ENCODE assay signal across 1 cellular context in genomic region chr11:69443138-69443967, GRCh38.
A peak's percentile ranks its signal among the peaks of the same experiment; 100 is the strongest.
TF ChIP-seq lines count a peak whose summit lies in the region.

No MANE protein-coding gene starts in this region.

TF ChIP-seq in K562, 482 proteins besides CTCF, POLR2A, EP300 and RAD21 (continues in another document):
- TF ChIP-seq, protein P1, sequence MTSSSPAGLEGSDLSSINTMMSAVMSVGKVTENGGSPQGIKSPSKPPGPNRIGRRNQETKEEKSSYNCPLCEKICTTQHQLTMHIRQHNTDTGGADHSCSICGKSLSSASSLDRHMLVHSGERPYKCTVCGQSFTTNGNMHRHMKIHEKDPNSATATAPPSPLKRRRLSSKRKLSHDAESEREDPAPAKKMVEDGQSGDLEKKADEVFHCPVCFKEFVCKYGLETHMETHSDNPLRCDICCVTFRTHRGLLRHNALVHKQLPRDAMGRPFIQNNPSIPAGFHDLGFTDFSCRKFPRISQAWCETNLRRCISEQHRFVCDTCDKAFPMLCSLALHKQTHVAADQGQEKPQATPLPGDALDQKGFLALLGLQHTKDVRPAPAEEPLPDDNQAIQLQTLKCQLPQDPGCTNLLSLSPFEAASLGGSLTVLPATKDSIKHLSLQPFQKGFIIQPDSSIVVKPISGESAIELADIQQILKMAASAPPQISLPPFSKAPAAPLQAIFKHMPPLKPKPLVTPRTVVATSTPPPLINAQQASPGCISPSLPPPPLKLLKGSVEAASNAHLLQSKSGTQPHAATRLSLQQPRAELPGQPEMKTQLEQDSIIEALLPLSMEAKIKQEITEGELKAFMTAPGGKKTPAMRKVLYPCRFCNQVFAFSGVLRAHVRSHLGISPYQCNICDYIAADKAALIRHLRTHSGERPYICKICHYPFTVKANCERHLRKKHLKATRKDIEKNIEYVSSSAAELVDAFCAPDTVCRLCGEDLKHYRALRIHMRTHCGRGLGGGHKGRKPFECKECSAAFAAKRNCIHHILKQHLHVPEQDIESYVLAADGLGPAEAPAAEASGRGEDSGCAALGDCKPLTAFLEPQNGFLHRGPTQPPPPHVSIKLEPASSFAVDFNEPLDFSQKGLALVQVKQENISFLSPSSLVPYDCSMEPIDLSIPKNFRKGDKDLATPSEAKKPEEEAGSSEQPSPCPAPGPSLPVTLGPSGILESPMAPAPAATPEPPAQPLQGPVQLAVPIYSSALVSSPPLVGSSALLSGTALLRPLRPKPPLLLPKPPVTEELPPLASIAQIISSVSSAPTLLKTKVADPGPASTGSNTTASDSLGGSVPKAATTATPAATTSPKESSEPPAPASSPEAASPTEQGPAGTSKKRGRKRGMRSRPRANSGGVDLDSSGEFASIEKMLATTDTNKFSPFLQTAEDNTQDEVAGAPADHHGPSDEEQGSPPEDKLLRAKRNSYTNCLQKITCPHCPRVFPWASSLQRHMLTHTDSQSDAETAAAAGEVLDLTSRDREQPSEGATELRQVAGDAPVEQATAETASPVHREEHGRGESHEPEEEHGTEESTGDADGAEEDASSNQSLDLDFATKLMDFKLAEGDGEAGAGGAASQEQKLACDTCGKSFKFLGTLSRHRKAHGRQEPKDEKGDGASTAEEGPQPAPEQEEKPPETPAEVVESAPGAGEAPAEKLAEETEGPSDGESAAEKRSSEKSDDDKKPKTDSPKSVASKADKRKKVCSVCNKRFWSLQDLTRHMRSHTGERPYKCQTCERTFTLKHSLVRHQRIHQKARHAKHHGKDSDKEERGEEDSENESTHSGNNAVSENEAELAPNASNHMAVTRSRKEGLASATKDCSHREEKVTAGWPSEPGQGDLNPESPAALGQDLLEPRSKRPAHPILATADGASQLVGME (CRISPR knock-in tag; IDR thresholded peaks at IDR 0.05): 0 out of 2 replicates have a peak, but pooled peaks have one; percentile 13
- TF ChIP-seq PCBP1 (IDR thresholded peaks at IDR 0.05; ENCODE audit: low read depth, low read length, poor library complexity, severe bottlenecking) (no peak), ERF (CRISPR knock-in tag; IDR thresholded peaks at IDR 0.05) (no peak), ZC3H4 (CRISPR knock-in tag; IDR thresholded peaks at IDR 0.05; ENCODE audit: borderline replicate concordance) (no peak), NFE2 (IDR thresholded peaks at IDR 0.05; ENCODE audit: low read depth) (no peak), L3MBTL2 (IDR thresholded peaks at IDR 0.05) (peak; percentile 96), CAMTA2 (CRISPR knock-in tag; conservative IDR thresholded peaks at IDR 0.05) (no peak), THAP7 (CRISPR knock-in tag; IDR thresholded peaks at IDR 0.05) (no peak), CBFB (CRISPR knock-in tag; IDR thresholded peaks at IDR 0.05) (no peak), THRB (CRISPR knock-in tag; conservative IDR thresholded peaks at IDR 0.05) (no peak), ZNF224 (CRISPR knock-in tag; IDR thresholded peaks at IDR 0.05) (no peak), CBX2 (IDR thresholded peaks at IDR 0.05; ENCODE audit: insufficient read depth, low read length, poor library complexity, severe bottlenecking) (no peak), FOXO4 (CRISPR knock-in tag; IDR thresholded peaks at IDR 0.05) (no peak), ZBTB49 (CRISPR knock-in tag; IDR thresholded peaks at IDR 0.05; ENCODE audit: borderline replicate concordance) (no peak), NUFIP1 (IDR thresholded peaks at IDR 0.05; ENCODE audit: partially characterized antibody) (no peak), STAT6 (CRISPR knock-in tag; IDR thresholded peaks at IDR 0.05) (no peak), ZNF717 (CRISPR knock-in tag; IDR thresholded peaks at IDR 0.05) (no peak), NCOA4 (IDR thresholded peaks at IDR 0.05; ENCODE audit: partially characterized antibody) (no peak), ZNF253 (CRISPR knock-in tag; conservative IDR thresholded peaks at IDR 0.05) (no peak), GATA2 (CRISPR knock-in tag; IDR thresholded peaks at IDR 0.05) (no peak), MTA1 (IDR thresholded peaks at IDR 0.05; ENCODE audit: borderline replicate concordance) (no peak), ZNF764 (CRISPR knock-in tag; IDR thresholded peaks at IDR 0.05; ENCODE audit: low read depth) (no peak), ZBTB34 (CRISPR knock-in tag; IDR thresholded peaks at IDR 0.05) (no peak), LEF1 (IDR thresholded peaks at IDR 0.05) (no peak), KLF13 (tag; IDR thresholded peaks at IDR 0.05; ENCODE audit: borderline replicate concordance, low read depth) (no peak), ZNF696 (CRISPR knock-in tag; conservative IDR thresholded peaks at IDR 0.05) (no peak), TCFL5 (CRISPR knock-in tag; conservative IDR thresholded peaks at IDR 0.05) (no peak), ZKSCAN8 (CRISPR knock-in tag; IDR thresholded peaks at IDR 0.05) (peak; percentile 76; the same call in 1 of the 2 replicates), CXXC5 (CRISPR knock-in tag; IDR thresholded peaks at IDR 0.05) (peak; percentile 75), TCF7 (IDR thresholded peaks at IDR 0.05; ENCODE audit: borderline replicate concordance) (no peak)
- TF ChIP-seq, protein P2, sequence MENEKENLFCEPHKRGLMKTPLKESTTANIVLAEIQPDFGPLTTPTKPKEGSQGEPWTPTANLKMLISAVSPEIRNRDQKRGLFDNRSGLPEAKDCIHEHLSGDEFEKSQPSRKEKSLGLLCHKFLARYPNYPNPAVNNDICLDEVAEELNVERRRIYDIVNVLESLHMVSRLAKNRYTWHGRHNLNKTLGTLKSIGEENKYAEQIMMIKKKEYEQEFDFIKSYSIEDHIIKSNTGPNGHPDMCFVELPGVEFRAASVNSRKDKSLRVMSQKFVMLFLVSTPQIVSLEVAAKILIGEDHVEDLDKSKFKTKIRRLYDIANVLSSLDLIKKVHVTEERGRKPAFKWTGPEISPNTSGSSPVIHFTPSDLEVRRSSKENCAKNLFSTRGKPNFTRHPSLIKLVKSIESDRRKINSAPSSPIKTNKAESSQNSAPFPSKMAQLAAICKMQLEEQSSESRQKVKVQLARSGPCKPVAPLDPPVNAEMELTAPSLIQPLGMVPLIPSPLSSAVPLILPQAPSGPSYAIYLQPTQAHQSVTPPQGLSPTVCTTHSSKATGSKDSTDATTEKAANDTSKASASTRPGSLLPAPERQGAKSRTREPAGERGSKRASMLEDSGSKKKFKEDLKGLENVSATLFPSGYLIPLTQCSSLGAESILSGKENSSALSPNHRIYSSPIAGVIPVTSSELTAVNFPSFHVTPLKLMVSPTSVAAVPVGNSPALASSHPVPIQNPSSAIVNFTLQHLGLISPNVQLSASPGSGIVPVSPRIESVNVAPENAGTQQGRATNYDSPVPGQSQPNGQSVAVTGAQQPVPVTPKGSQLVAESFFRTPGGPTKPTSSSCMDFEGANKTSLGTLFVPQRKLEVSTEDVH (IDR thresholded peaks at IDR 0.05; ENCODE audit: low read depth, partially characterized antibody): no peak
- TF ChIP-seq, protein P3, sequence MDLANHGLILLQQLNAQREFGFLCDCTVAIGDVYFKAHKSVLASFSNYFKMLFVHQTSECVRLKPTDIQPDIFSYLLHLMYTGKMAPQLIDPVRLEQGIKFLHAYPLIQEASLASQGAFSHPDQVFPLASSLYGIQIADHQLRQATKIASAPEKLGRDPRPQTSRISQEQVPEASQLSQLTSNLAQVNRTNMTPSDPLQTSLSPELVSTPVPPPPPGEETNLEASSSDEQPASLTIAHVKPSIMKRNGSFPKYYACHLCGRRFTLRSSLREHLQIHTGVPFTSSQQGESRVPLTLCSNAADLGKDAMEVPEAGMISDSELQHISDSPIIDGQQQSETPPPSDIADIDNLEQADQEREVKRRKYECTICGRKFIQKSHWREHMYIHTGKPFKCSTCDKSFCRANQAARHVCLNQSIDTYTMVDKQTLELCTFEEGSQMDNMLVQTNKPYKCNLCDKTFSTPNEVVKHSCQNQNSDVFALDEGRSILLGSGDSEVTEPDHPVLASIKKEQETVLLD (IDR thresholded peaks at IDR 0.05): no peak
- TF ChIP-seq, protein P4, sequence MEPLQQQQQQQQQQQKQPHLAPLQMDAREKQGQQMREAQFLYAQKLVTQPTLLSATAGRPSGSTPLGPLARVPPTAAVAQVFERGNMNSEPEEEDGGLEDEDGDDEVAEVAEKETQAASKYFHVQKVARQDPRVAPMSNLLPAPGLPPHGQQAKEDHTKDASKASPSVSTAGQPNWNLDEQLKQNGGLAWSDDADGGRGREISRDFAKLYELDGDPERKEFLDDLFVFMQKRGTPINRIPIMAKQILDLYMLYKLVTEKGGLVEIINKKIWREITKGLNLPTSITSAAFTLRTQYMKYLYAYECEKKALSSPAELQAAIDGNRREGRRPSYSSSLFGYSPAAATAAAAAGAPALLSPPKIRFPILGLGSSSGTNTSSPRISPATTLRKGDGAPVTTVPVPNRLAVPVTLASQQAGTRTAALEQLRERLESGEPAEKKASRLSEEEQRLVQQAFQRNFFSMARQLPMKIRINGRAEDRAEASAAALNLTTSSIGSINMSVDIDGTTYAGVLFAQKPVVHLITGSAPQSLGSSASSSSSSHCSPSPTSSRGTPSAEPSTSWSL (CRISPR knock-in tag; IDR thresholded peaks at IDR 0.05; ENCODE audit: borderline replicate concordance): no peak
- TF ChIP-seq, protein P5, sequence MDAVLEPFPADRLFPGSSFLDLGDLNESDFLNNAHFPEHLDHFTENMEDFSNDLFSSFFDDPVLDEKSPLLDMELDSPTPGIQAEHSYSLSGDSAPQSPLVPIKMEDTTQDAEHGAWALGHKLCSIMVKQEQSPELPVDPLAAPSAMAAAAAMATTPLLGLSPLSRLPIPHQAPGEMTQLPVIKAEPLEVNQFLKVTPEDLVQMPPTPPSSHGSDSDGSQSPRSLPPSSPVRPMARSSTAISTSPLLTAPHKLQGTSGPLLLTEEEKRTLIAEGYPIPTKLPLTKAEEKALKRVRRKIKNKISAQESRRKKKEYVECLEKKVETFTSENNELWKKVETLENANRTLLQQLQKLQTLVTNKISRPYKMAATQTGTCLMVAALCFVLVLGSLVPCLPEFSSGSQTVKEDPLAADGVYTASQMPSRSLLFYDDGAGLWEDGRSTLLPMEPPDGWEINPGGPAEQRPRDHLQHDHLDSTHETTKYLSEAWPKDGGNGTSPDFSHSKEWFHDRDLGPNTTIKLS (IDR thresholded peaks at IDR 0.05; ENCODE audit: borderline replicate concordance, low read depth): no peak
